10 cellular contexts compared by ENCODE assay signal in the genomic region with DNA sequence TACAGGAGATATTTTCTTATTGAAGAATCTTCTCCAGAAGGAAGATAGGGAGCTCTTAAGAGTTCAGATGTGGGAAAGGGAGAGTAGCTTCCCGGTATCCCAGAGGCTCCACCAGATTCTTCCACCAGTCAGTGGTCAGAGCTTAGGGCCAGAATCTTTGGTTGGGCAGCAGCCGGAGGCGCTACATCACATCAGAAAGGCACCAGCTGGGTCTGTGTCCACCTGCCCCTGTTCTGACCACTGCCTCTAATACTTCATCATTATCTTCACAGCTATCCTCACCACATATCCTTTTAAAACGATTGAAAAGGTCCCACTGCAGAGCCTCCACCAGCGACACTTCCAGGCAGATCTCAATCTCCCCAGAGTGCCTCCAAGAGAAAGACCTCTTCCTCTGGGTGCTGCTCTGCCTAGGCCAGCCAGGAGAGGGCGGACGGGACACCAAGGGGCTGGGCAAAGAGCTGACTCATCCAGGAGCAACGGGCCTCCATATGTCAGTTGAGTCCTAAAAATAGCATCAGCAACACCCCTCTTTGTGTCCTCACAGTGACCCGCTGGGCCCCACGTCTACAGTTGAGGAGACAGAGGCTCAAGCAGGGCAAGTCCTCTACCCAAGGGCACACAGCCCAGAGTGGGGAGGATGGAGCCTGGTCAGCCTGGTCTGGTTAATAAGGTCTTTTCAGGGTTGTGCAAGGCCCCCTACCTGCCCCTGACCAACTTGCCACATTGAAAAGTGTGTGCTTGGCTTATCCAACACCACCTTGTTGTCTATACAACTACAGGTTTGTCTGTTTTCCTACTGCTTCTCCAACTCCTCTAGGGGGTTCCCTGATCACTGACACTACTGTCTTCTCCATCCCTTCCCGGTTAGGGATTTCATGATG.
DNase-seq lines count a peak whose midpoint lies in the region; TF ChIP-seq lines count a peak whose summit lies in the region.
"Had no signal": no experiment of that assay in that cellular context is flagged by ENCODE, and none has a peak within 500 bp of the region (broad histone marks: within the 10 kb centered on the region; RNA-seq: fewer than 3 reads in every experiment).

No MANE protein-coding gene starts in this region.

- TF ChIP-seq CTCF in retinal pigment epithelial cell (conservative IDR thresholded peaks at IDR 0.05; ENCODE audit: low read depth, low read length) (peak; percentile 68), stomach (IDR thresholded peaks at IDR 0.05) (no peak)

- intact Hi-C loops in stomach (cut with DNase I; ENCODE audit: low total_unique reads), result no loop called here

- TF ChIP-seq POLR2A in stomach (IDR thresholded peaks at IDR 0.05), result no peak

- 60 to 63% (median 60%) methylated on average over 9 to 11 of the region's 11 CpGs for whole genome bisulfite sequencing in stomach, 5 donors

- H3K4me3 ChIP-seq in retinal pigment epithelial cell (ENCODE audit: low read length), result no peak overlapping the region
- H3K4me3 ChIP-seq in stomach, result no peak overlapping the region
- H3K4me3 ChIP-seq: gastrocnemius medialis, tibial artery had no signal

- no peaks in the 10 kb centered on the region for H3K4me1 ChIP-seq in stomach
- H3K4me1 ChIP-seq: gastrocnemius medialis, tibial artery had no signal

- H3K9me3 ChIP-seq in stomach, result no peaks in the 10 kb centered on the region
- H3K9me3 ChIP-seq: gastrocnemius medialis, tibial artery had no signal

- TF ChIP-seq EP300 in stomach (IDR thresholded peaks at IDR 0.05), result no peak

- H3K36me3 ChIP-seq in stomach, result no peaks in the 10 kb centered on the region
- H3K36me3 ChIP-seq: gastrocnemius medialis, tibial artery had no signal

- no peak overlapping the region for H3K27ac ChIP-seq in stomach
- H3K27ac ChIP-seq: gastrocnemius medialis, tibial artery had no signal

- peak; percentile 51 for DNase-seq in 8988T
- DNase-seq in GM04503 (ENCODE audit: low read depth), result peak; percentile 61
- DNase-seq in HuH-7 (ENCODE audit: low spot score), result peak; percentile 79
- DNase-seq in SKM-1 (lab: John Stamatoyannopoulos, UW; ENCODE audit: unreplicated experiment), result peak; percentile 89
- DNase-seq in fibroblast of peridontal ligament (ENCODE audit: extremely low read depth), result peak; percentile 4
- no peak for DNase-seq in retinal pigment epithelial cell (ENCODE audit: low read depth)
- DNase-seq in stomach, result no peak
- DNase-seq in stimulated activated naive CD4-positive, alpha-beta T cell treated with Interleukin-2 at 50 U/mL for 16 hours (lab: John Stamatoyannopoulos, UW), result no peak

- peaks cover 0 to 15% (median 5%) of the 10 kb centered on the region in 3 donors for H3K27me3 ChIP-seq in stomach
- H3K27me3 ChIP-seq: gastrocnemius medialis had no signal

Comparison
In these comparisons a context has a peak if more than half of its experiments do, and no peak if none do; other contexts are left out.
1. DNase-seq: peak in 8988T (single experiment), GM04503 (single experiment), HuH-7 (single experiment), SKM-1 (single experiment) and fibroblast of peridontal ligament (single experiment); none in retinal pigment epithelial cell (single experiment), stomach (single experiment) and stimulated activated naive CD4-positive, alpha-beta T cell treated with Interleukin-2 at 50 U/mL for 16 hours (single experiment).